Comparison of ENCODE assay signal across 9 cellular contexts in genomic region chr7:50369408-50370026, GRCh38.
DNase-seq lines count a peak whose midpoint lies in the region; ATAC-seq and TF ChIP-seq lines count a peak whose summit lies in the region.
"Had no signal": no experiment of that assay in that cellular context is flagged by ENCODE, and none has a peak within 500 bp of the region (broad histone marks: within the 10 kb centered on the region; RNA-seq: fewer than 3 reads in every experiment).

No MANE protein-coding gene starts in this region.

- H3K27me3 ChIP-seq in OCI-LY1 (ENCODE audit: insufficient read depth, low read length) (no peaks in the 10 kb centered on the region), neutrophil (no peaks in the 10 kb centered on the region)

- H3K9me3 ChIP-seq in OCI-LY1 (ENCODE audit: low read length) (peaks cover 7% of the 10 kb centered on the region; the same call in 1 of the 2 replicates), neutrophil (no peaks in the 10 kb centered on the region)

- H3K27me3 Mint-ChIP-seq in Calu3 (ENCODE audit: unreplicated experiment): peaks cover 81% of the 10 kb centered on the region
- no peaks in the 10 kb centered on the region for H3K27me3 Mint-ChIP-seq in central memory CD8-positive, alpha-beta T cell

- intact Hi-C loops in Calu3 (cut with micrococcal nuclease; ENCODE audit: unreplicated experiment): loop anchor here (1.0 to 2.0 kb wide), 3 partner anchors 165 to 277 kb away; no protein-coding TSS in a partner anchor

- H3K36me3 ChIP-seq in OCI-LY1 (ENCODE audit: insufficient read depth, low read length) (peaks cover 100% of the 10 kb centered on the region), neutrophil (peaks cover 85% of the 10 kb centered on the region)

- H3K9ac ChIP-seq in OCI-LY1 (ENCODE audit: low read length): no peak overlapping the region

- no peaks in the 10 kb centered on the region for H3K4me1 Mint-ChIP-seq in Calu3 (ENCODE audit: low read depth, unreplicated experiment)
- H3K4me1 Mint-ChIP-seq in central memory CD8-positive, alpha-beta T cell: peaks cover 84% of the 10 kb centered on the region

- peaks cover 9% of the 10 kb centered on the region; the same call in 1 of the 2 replicates for H3K79me2 ChIP-seq in OCI-LY1 (ENCODE audit: insufficient read depth, low read length)

- no peaks in the 10 kb centered on the region for H4K20me1 ChIP-seq in OCI-LY1 (ENCODE audit: insufficient read depth, low read length)

- H3K9me2 ChIP-seq in OCI-LY1 (ENCODE audit: low read depth, low read length): no peaks in the 10 kb centered on the region

- DNase-seq in Calu3 (no peak), H4 (ENCODE audit: low spot score) (peak; percentile 38), glomerular visceral epithelial cell (ENCODE audit: extremely low spot score) (no peak), NCI-H1048 (lab: John Stamatoyannopoulos, UW) (no peak), HCEC 1CT (no peak)
- DNase-seq in central memory CD8-positive, alpha-beta T cell (ENCODE audit: low spot score in 2 of 2): peak in 1 of 2 donors; percentile 64

- H3K4me3 ChIP-seq in OCI-LY1 (ENCODE audit: low read depth, low read length, poor library complexity, severe bottlenecking) (no peak overlapping the region), neutrophil (ENCODE audit: low read depth in 1 of 2, low read length in 1 of 2) (no peak overlapping the region)
- H3K4me3 ChIP-seq: skin epidermis had no signal

- no peak overlapping the region for H3K4me3 Mint-ChIP-seq in Calu3 (ENCODE audit: low read depth, unreplicated experiment)
- peak overlapping the region; percentile 62 for H3K4me3 Mint-ChIP-seq in central memory CD8-positive, alpha-beta T cell

- no TSS peak for BruUV-seq in Calu3 (replicated peaks; lab: Mats Ljungman, UMichigan)

- no peak overlapping the region for H2AFZ ChIP-seq in OCI-LY1 (ENCODE audit: low read length)

- no peak overlapping the region for H3K4me2 ChIP-seq in OCI-LY1 (ENCODE audit: low read length)

- TF ChIP-seq CTCF in Calu3 (IDR thresholded peaks at IDR 0.05; ENCODE audit: unreplicated experiment) (peak; percentile 68), OCI-LY1 (IDR thresholded peaks at IDR 0.05; ENCODE audit: low read length) (peak; percentile 99), neutrophil (IDR thresholded peaks at IDR 0.05) (peak; percentile 81)

- no peak overlapping the region for H3K27ac Mint-ChIP-seq in Calu3 (ENCODE audit: unreplicated experiment)
- H3K27ac Mint-ChIP-seq in central memory CD8-positive, alpha-beta T cell (ENCODE audit: low read depth): peak overlapping the region; percentile 100

- H3K4me1 ChIP-seq in OCI-LY1 (ENCODE audit: insufficient read depth, low read length, severe bottlenecking): no peaks in the 10 kb centered on the region
- no peaks in the 10 kb centered on the region for H3K4me1 ChIP-seq in neutrophil (ENCODE audit: control insufficient read depth in 1 of 2, insufficient read depth in 1 of 2, low read depth in 1 of 2, low read length in 1 of 2)

- H3K27ac ChIP-seq in OCI-LY1 (ENCODE audit: low read depth, low read length, poor library complexity, severe bottlenecking) (no peak overlapping the region), neutrophil (peak overlapping the region; percentile 44)

- peak; percentile 33 for ATAC-seq in central memory CD8-positive, alpha-beta T cell (replicated peaks; ENCODE audit: extremely low read depth, poor library complexity, severe bottlenecking)

- H3F3A ChIP-seq in OCI-LY1 (ENCODE audit: insufficient read depth, low read length): peaks cover 18% of the 10 kb centered on the region; the same call in 1 of the 2 replicates

- H3K9me3 Mint-ChIP-seq in Calu3 (ENCODE audit: low read depth, unreplicated experiment): peaks cover 3% of the 10 kb centered on the region
- H3K9me3 Mint-ChIP-seq in central memory CD8-positive, alpha-beta T cell: no peaks in the 10 kb centered on the region

- H3K36me3 Mint-ChIP-seq in Calu3 (ENCODE audit: insufficient read depth, unreplicated experiment): no peaks in the 10 kb centered on the region
- peaks cover 71% of the 10 kb centered on the region for H3K36me3 Mint-ChIP-seq in central memory CD8-positive, alpha-beta T cell (ENCODE audit: insufficient read depth)

- CTCF ChIA-PET in Calu3 (lab: Charles Lee): no interaction called here
